ENCODE assay signal across 25 cellular contexts in genomic region chr4:120667102-120667501, GRCh38.
"Had no signal": no experiment of that assay in that cellular context is flagged by ENCODE, and none has a peak within 500 bp of the region (broad histone marks: within the 10 kb centered on the region; RNA-seq: fewer than 3 reads in every experiment).

No MANE protein-coding gene starts in this region.

- H3K36me3 ChIP-seq: left lung, lower lobe of right lung, pancreas, prostate gland, stomach, thyroid gland, transverse colon, upper lobe of left lung, vagina had no signal

- DNase-seq: left colon; left lung; lower lobe of right lung; mammary epithelial cell; mesenchymal stem cell; naive thymus-derived CD8-positive, alpha-beta T cell; nucleus accumbens; pancreas; posterior cingulate gyrus; retina; right cardiac atrium; stimulated activated CD4-positive, alpha-beta T cell treated with anti-CD3 and anti-CD28 coated beads, Interleukin-12 subunit alpha, Interleukin-12 subunit beta, amount 100 ng/mL, for 4 hours; stimulated activated CD4-positive, alpha-beta T cell treated with anti-CD3 and anti-CD28 coated beads, Interleukin-15, amount 100 ng/mL, for 24 hours; stimulated activated CD4-positive, alpha-beta T cell treated with anti-CD3 and anti-CD28 coated beads, Interleukin-2, amount 100 ng/mL, for 24 hours; stimulated activated CD4-positive, alpha-beta T cell treated with anti-CD3 and anti-CD28 coated beads, Interleukin-4, amount 100 ng/mL, for 1 hour; stimulated activated naive B cell treated with anti-CD40 and anti-IgM and Interleukin-4, amounts not matched to agents 10 μg/mL and 1 μg/mL and 100 μg/mL, for 72 hours; stimulated activated naive CD8-positive, alpha-beta T cell treated with anti-CD3 and anti-CD28 coated beads, Interleukin-15, Interleukin-2, amounts not matched to agents 100 U/mL and 50 U/mL, for 24 hours; stomach; testis; thyroid gland; transverse colon; upper lobe of left lung had no signal

- H3K4me3 ChIP-seq: left lung, lower lobe of right lung, pancreas, prostate gland, skin epidermis, stomach, testis, thyroid gland, transverse colon, upper lobe of left lung, vagina had no signal

- H3K27me3 ChIP-seq: left lung, pancreas, stomach, testis, thyroid gland, transverse colon, upper lobe of left lung, vagina had no signal

- H3K9me3 ChIP-seq: lower lobe of right lung, pancreas, prostate gland, testis, thyroid gland, upper lobe of left lung, vagina had no signal
